ENCODE assay signal across 22 cellular contexts in genomic region chr3:29940759-29941319, GRCh38.
"Had no signal": no experiment of that assay in that cellular context is flagged by ENCODE, and none has a peak within 500 bp of the region (broad histone marks: within the 10 kb centered on the region; RNA-seq: fewer than 3 reads in every experiment).

No MANE protein-coding gene starts in this region.

- H3K27me3 ChIP-seq: ascending aorta, sigmoid colon, testis, upper lobe of right lung had no signal

- H3K4me3 Mint-ChIP-seq: activated naive CD4-positive, alpha-beta T cell treated with anti-CD3 and anti-CD28 coated beads, Interleukin-2, amount 50 U/mL, for 24 hours; naive B cell had no signal

- H3K27ac ChIP-seq: sigmoid colon, testis, upper lobe of right lung had no signal

- DNase-seq: activated CD4-positive, alpha-beta T cell treated with anti-CD3 and anti-CD28 coated beads for 1 hour; activated CD4-positive, alpha-beta T cell treated with anti-CD3 and anti-CD28 coated beads, Interleukin-2, amount 50 U/mL, for 1 hour; activated gamma-delta T cell treated with Interleukin-2 at 50 U/mL for 16 hours; activated T-cell treated with anti-CD3 and anti-CD28 coated beads, Interleukin-2, amount 50 U/mL, for 1 hour; central memory CD4-positive, alpha-beta T cell; dermis blood vessel endothelial cell; effector CD8-positive, alpha-beta T cell; glutamatergic neuron; hippocampal formation; kidney glomerular epithelial cell; left ventricle myocardium superior; mammary epithelial cell; naive B cell; posterior cingulate gyrus; sigmoid colon; stimulated activated CD4-positive, alpha-beta T cell treated with anti-CD3 and anti-CD28 coated beads, Interleukin-2, amount 100 ng/mL, for 48 hours; stimulated activated naive CD4-positive, alpha-beta T cell; testis; upper lobe of right lung had no signal

- H3K36me3 ChIP-seq: sigmoid colon, upper lobe of right lung had no signal

- H3K9me3 ChIP-seq: ascending aorta, sigmoid colon, testis, upper lobe of right lung had no signal

- H3K4me1 ChIP-seq: testis, upper lobe of right lung had no signal

- H3K4me3 ChIP-seq: ascending aorta, sigmoid colon, testis, upper lobe of right lung had no signal

- H3K36me3 Mint-ChIP-seq: activated naive CD4-positive, alpha-beta T cell treated with anti-CD3 and anti-CD28 coated beads, Interleukin-2, amount 50 U/mL, for 24 hours; naive B cell had no signal

- H3K27ac Mint-ChIP-seq: activated naive CD4-positive, alpha-beta T cell treated with anti-CD3 and anti-CD28 coated beads, Interleukin-2, amount 50 U/mL, for 24 hours; naive B cell had no signal

- H3K9me3 Mint-ChIP-seq: activated naive CD4-positive, alpha-beta T cell treated with anti-CD3 and anti-CD28 coated beads, Interleukin-2, amount 50 U/mL, for 24 hours had no signal

- H3K4me1 Mint-ChIP-seq: activated naive CD4-positive, alpha-beta T cell treated with anti-CD3 and anti-CD28 coated beads, Interleukin-2, amount 50 U/mL, for 24 hours; naive B cell had no signal

- ATAC-seq: esophagus mucosa, left ventricle myocardium superior, upper lobe of right lung had no signal
